Comparison of ENCODE assay signal across 21 cellular contexts in genomic region chr20:38177201-38177600, GRCh38. TPM values are rescaled to one million over a fixed set of nuclear protein-coding genes. Genes with fewer than 3 reads are reported as not detected.
DNase-seq lines count a peak whose midpoint lies in the region; ATAC-seq, FAIRE-seq and TF ChIP-seq lines count a peak whose summit lies in the region.
"Had no signal": no experiment of that assay in that cellular context is flagged by ENCODE, and none has a peak within 500 bp of the region (broad histone marks: within the 10 kb centered on the region; RNA-seq: fewer than 3 reads in every experiment).

No MANE protein-coding gene starts in this region.

- peak overlapping the region; percentile 2 for H3K27ac Mint-ChIP-seq in memory B cell
- no peak overlapping the region for H3K27ac Mint-ChIP-seq in immature natural killer cell
- H3K27ac Mint-ChIP-seq: B cell; CD4-positive, alpha-beta memory T cell; HFFc6 had no signal

- TF ChIP-seq RAD21 in HepG2 (CRISPR knock-in tag; IDR thresholded peaks at IDR 0.05): no peak

- H3K79me1 ChIP-seq in trophoblast cell (ENCODE audit: low read length): peaks cover 14% of the 10 kb centered on the region

- POLR2A ChIA-PET in HepG2 (lab: Yijun Ruan, JAX): no interaction called here

- TF ChIP-seq POLR2A in HepG2 (IDR thresholded peaks at IDR 0.05; ENCODE audit: insufficient read depth in 1 of 2, low read depth in 2 of 2, low read length in 2 of 2): no peak
- no peak for TF ChIP-seq POLR2A in right lobe of liver (IDR thresholded peaks at IDR 0.05)

- H3K4me1 Mint-ChIP-seq in memory B cell (no peaks in the 10 kb centered on the region), immature natural killer cell (no peaks in the 10 kb centered on the region)
- H3K4me1 Mint-ChIP-seq: CD4-positive, alpha-beta memory T cell had no signal

- H4K91ac ChIP-seq in trophoblast cell (ENCODE audit: low read depth, low read length): peak overlapping the region; percentile 11

- FAIRE-seq in HepG2 (lab: Jason Lieb, UNC): no peak
- FAIRE-seq: D721Med, G401.6, GM12891, H1, HTR-8/SVneo had no signal

- peaks cover 18% of the 10 kb centered on the region for H3K4me1 ChIP-seq in HepG2 (ENCODE audit: insufficient read depth, low read length)
- H3K4me1 ChIP-seq in right lobe of liver: no peaks in the 10 kb centered on the region
- H3K4me1 ChIP-seq in trophoblast cell (ENCODE audit: control insufficient read depth in 1 of 2, insufficient read depth in 2 of 2, low read length in 2 of 2): peaks cover 15 to 28% of the 10 kb centered on the region in 2 experiments
- H3K4me1 ChIP-seq: HAP-1 had no signal

- H2BK5ac ChIP-seq in trophoblast cell (ENCODE audit: low read depth, low read length, poor library complexity): no peak overlapping the region

- no peak overlapping the region for H2AFZ ChIP-seq in HepG2 (ENCODE audit: low read length)
- no peak overlapping the region for H2AFZ ChIP-seq in trophoblast cell (ENCODE audit: insufficient read depth, low read length, poor library complexity)

- H3K27me3 Mint-ChIP-seq in memory B cell: peaks cover 12% of the 10 kb centered on the region
- peaks cover 2 to 9% (median 2%) of the 10 kb centered on the region in 3 donors for H3K27me3 Mint-ChIP-seq in immature natural killer cell (ENCODE audit: low read depth in 3 of 3)

- no peaks in the 10 kb centered on the region for H3K36me3 Mint-ChIP-seq in memory B cell
- H3K36me3 Mint-ChIP-seq in immature natural killer cell: no peaks in the 10 kb centered on the region
- H3K36me3 Mint-ChIP-seq: CD4-positive, alpha-beta memory T cell had no signal

- intact Hi-C loops in HepG2 (cut with micrococcal nuclease; ENCODE audit: unreplicated experiment): no loop called here
- intact Hi-C loops in right lobe of liver (cut with DNase I): loop anchor here in 1 of 2 donors (5.0 kb wide), 1 partner anchor 40 kb away; no protein-coding TSS in a partner anchor

- no peak overlapping the region for H4K12ac ChIP-seq in trophoblast cell (ENCODE audit: low read depth, low read length)

- H3K18ac ChIP-seq in trophoblast cell (ENCODE audit: low read length): no peak overlapping the region

- no peaks in the 10 kb centered on the region for H4K20me1 ChIP-seq in HepG2 (ENCODE audit: insufficient read depth, low read length)

- no peak overlapping the region for H3K4me3 Mint-ChIP-seq in memory B cell
- H3K4me3 Mint-ChIP-seq in immature natural killer cell: no peak overlapping the region
- H3K4me3 Mint-ChIP-seq: B cell; CD4-positive, alpha-beta memory T cell; HFFc6 had no signal

- TF ChIP-seq EP300 in HepG2 (IDR thresholded peaks at IDR 0.05; ENCODE audit: low read depth in 2 of 2, low read length in 2 of 2): no peak
- no peak for TF ChIP-seq EP300 in HepG2 (CRISPR knock-in tag; IDR thresholded peaks at IDR 0.05; ENCODE audit: borderline replicate concordance)

- TF ChIP-seq CTCF in HepG2 (CRISPR knock-in tag; IDR thresholded peaks at IDR 0.05) (no peak), right lobe of liver (IDR thresholded peaks at IDR 0.05) (no peak), omental fat pad (IDR thresholded peaks at IDR 0.05) (no peak)

- no peak for ATAC-seq in HepG2
- ATAC-seq in right lobe of liver: no peak
- ATAC-seq in memory B cell (ENCODE audit: low read depth): no peak
- ATAC-seq in omental fat pad (ENCODE audit: low FRiP score): no peak
- ATAC-seq in GM19452 (IDR thresholded peaks at IDR 0.05; ENCODE audit: unreplicated experiment): no peak

- CTCF ChIA-PET in HepG2 (lab: Yijun Ruan, JAX; ENCODE audit: low intra/inter-chr PET ratio, low total read pairs): no interaction called here

- no peaks in the 10 kb centered on the region for H3K9me3 ChIP-seq in HepG2 (ENCODE audit: low read length)
- no peaks in the 10 kb centered on the region for H3K9me3 ChIP-seq in right lobe of liver
- no peaks in the 10 kb centered on the region for H3K9me3 ChIP-seq in trophoblast cell (ENCODE audit: insufficient read depth, low read depth, low read length)
- H3K9me3 ChIP-seq: HAP-1 had no signal

- DNase-seq in HepG2 (ENCODE audit: low spot score): no peak
- no peak for DNase-seq in right lobe of liver
- no peak for DNase-seq in memory B cell (ENCODE audit: low spot score in 2 of 2)
- DNase-seq in trophoblast cell: no peak
- DNase-seq in omental fat pad (ENCODE audit: low spot score): no peak
- no peak for DNase-seq in immature natural killer cell
- DNase-seq: CD4-positive, alpha-beta memory T cell; COR-L47; DMS153; DMS79 treated with DMSO at 0.1 percent for 48 hours; EL; HFFc6 had no signal

- H3K14ac ChIP-seq in trophoblast cell (ENCODE audit: low read length): no peak overlapping the region

- whole genome bisulfite sequencing in HepG2 (ENCODE audit: low lambda C conversion rate): 42% methylated on average over 9 of the region's 9 CpGs
- 69% methylated on average over 2 of the region's 9 CpGs for WGBS in right lobe of liver (ENCODE audit: insufficient coverage, low coverage, low lambda C conversion rate, missing lambda C conversion rate)
- WGBS in trophoblast cell (ENCODE audit: extremely low coverage, insufficient coverage, insufficient read length): no CpG with 5 or more reads among the region's 9 CpGs

- H3K9me3 Mint-ChIP-seq in memory B cell (no peaks in the 10 kb centered on the region), immature natural killer cell (no peaks in the 10 kb centered on the region)
- H3K9me3 Mint-ChIP-seq: HFFc6 had no signal

- H3K4me3 ChIP-seq in HepG2 (replicated peaks in 1 of 3; ENCODE audit: insufficient read depth in 1 of 3, low read depth in 2 of 3, low read length in 3 of 3) (no peak overlapping the region), right lobe of liver (no peak overlapping the region), trophoblast cell (ENCODE audit: low read depth, low read length) (no peak overlapping the region)
- H3K4me3 ChIP-seq: HAP-1 had no signal

- H3K23ac ChIP-seq in trophoblast cell (ENCODE audit: low read length): no peak overlapping the region

- H3K36me3 ChIP-seq in HepG2 (replicated peaks in 1 of 2; ENCODE audit: control insufficient read depth in 1 of 2, insufficient read depth in 2 of 2, low read length in 2 of 2): no peaks in the 10 kb centered on the region
- no peaks in the 10 kb centered on the region for H3K36me3 ChIP-seq in right lobe of liver
- no peaks in the 10 kb centered on the region for H3K36me3 ChIP-seq in trophoblast cell (ENCODE audit: control insufficient read depth in 1 of 2, insufficient read depth in 2 of 2, low read length in 2 of 2)
- H3K36me3 ChIP-seq: HAP-1 had no signal

- H3K27me3 ChIP-seq in HepG2 (ENCODE audit: control insufficient read depth in 1 of 2, insufficient read depth in 2 of 2, low read length in 2 of 2) (peaks cover 7 to 15% of the 10 kb centered on the region in 2 experiments; a peak in 3 of 5 replicates), right lobe of liver (no peaks in the 10 kb centered on the region), trophoblast cell (ENCODE audit: insufficient read depth, low read length) (no peaks in the 10 kb centered on the region)

- H3K79me2 ChIP-seq in HepG2 (ENCODE audit: insufficient read depth, low read length) (no peaks in the 10 kb centered on the region), trophoblast cell (ENCODE audit: control insufficient read depth, insufficient read depth, low read length, poor library complexity) (no peaks in the 10 kb centered on the region)

- H3K4ac ChIP-seq in trophoblast cell (ENCODE audit: low read depth, low read length): no peak overlapping the region

- no TSS peak for BruUV-seq in HepG2 (replicated peaks; lab: Mats Ljungman, UMichigan)

- H3K4me2 ChIP-seq in HepG2 (ENCODE audit: low read depth, low read length) (no peak overlapping the region), trophoblast cell (ENCODE audit: low read length) (no peak overlapping the region)

- peak overlapping the region; percentile 20 for H2AK5ac ChIP-seq in trophoblast cell (ENCODE audit: low read length)

- in situ Hi-C loops in HepG2 (cut with HindIII; ENCODE audit: extremely low pct_ligation_motif_present, low pct_unique_long_range_greater_than_20kb): no loop called here

- no peak overlapping the region for H4K8ac ChIP-seq in trophoblast cell (ENCODE audit: low read depth, low read length)

- H3K27ac ChIP-seq in HepG2 (ENCODE audit: extremely low read length, insufficient read depth, low read length) (no peak overlapping the region), right lobe of liver (no peak overlapping the region), trophoblast cell (ENCODE audit: low read depth, low read length) (no peak overlapping the region)
- H3K27ac ChIP-seq: C4-2B had no signal

- no peak overlapping the region for H3K9ac ChIP-seq in HepG2 (ENCODE audit: insufficient read depth, low read depth, low read length)
- no peak overlapping the region for H3K9ac ChIP-seq in trophoblast cell (ENCODE audit: low read length)

- peak overlapping the region; percentile 0 for H2BK12ac ChIP-seq in trophoblast cell (ENCODE audit: low read length)

- H2BK120ac ChIP-seq in trophoblast cell (ENCODE audit: insufficient read depth, low read length, poor library complexity): no peak overlapping the region

RNA-seq across cellular contexts. Expression of gene TGM2, which starts 12.1 kb away (rescaled TPM):
- total RNA-seq in HepG2 (2016; rRNA removed; fragmentation: Illumina TruSeq; extraction: Trizol): 4.2 and 4.5 TPM in 2 replicates
- 0.61 and 0.88 TPM in 2 replicates for total RNA-seq in HepG2 (2016; cell fraction: cytosol; rRNA removed; fragmentation: Illumina TruSeq; extraction: Trizol; ENCODE audit: low read depth)
- 3.3 and 4.3 TPM in 2 replicates for total RNA-seq in HepG2 (2016; cell fraction: insoluble cytoplasmic fraction; rRNA removed; fragmentation: Illumina TruSeq; extraction: Trizol)
- total RNA-seq in HepG2 (2016; cell fraction: membrane; rRNA removed; fragmentation: Illumina TruSeq; extraction: Trizol): 2.1 and 2.3 TPM in 2 replicates
- 4.3 and 4.5 TPM in 2 replicates for total RNA-seq in HepG2 (2016; cell fraction: nucleus; rRNA removed; fragmentation: Illumina TruSeq; extraction: Trizol)
- polyA plus RNA-seq in HepG2 (2011; rRNA removed): 46.4 and 52.3 TPM in 2 replicates
- polyA plus RNA-seq in HepG2 (2011; cell fraction: cytosol; rRNA removed): 39.7 and 45.8 TPM in 2 replicates
- 48.4 and 54.8 TPM in 2 replicates for polyA plus RNA-seq in HepG2 (2011; cell fraction: nucleus; rRNA removed)
- polyA plus RNA-seq in HepG2 (2012): 14.4 and 32.4 TPM in 2 replicates
- polyA plus RNA-seq in HepG2 (2016; cell fraction: cytosol; fragmentation: Illumina TruSeq; extraction: Trizol; ENCODE audit: low read depth): 1.5 and 1.8 TPM in 2 replicates
- polyA plus RNA-seq in HepG2 (2016; cell fraction: insoluble cytoplasmic fraction; fragmentation: Illumina TruSeq; extraction: Trizol; ENCODE audit: low read depth): 5.3 and 7.5 TPM in 2 replicates
- 2.5 TPM in 2 replicates for polyA plus RNA-seq in HepG2 (2016; cell fraction: membrane; fragmentation: Illumina TruSeq; extraction: Trizol; ENCODE audit: low read depth)
- 7.7 and 9.8 TPM in 2 replicates for polyA plus RNA-seq in HepG2 (2016; cell fraction: nucleus; fragmentation: Illumina TruSeq; extraction: Trizol; ENCODE audit: insufficient read depth, low read depth)
- polyA minus RNA-seq in HepG2 (2011; rRNA and poly(A)+ RNA removed; ENCODE audit: low replicate concordance): 39.1 and 112 TPM in 2 replicates
- polyA minus RNA-seq in HepG2 (2011; cell fraction: cytosol; rRNA and poly(A)+ RNA removed): 43.5 and 48.8 TPM in 2 replicates
- 26.7 and 32.2 TPM in 2 replicates for polyA minus RNA-seq in HepG2 (2011; cell fraction: nucleus; rRNA and poly(A)+ RNA removed)
- 100 to 1,000 TPM; 135 to 940 (median 474) TPM for total RNA-seq in right lobe of liver
- polyA plus RNA-seq in trophoblast cell (2013): 330 and 332 TPM in 2 replicates
- 100 to 1,000 TPM in 1 of 4 donors, 10 to 100 TPM in 3; 72.0 to 200 (median 73.4) TPM for total RNA-seq in omental fat pad
- polyA plus RNA-seq in immature natural killer cell: not detected

Comparison
In these comparisons a context has a peak if more than half of its experiments do, and no peak if none do; other contexts are left out.
1. RNA of gene TGM2, which starts 12.1 kb away (total RNA-seq): 135 to 940 TPM in right lobe of liver and 72.0 to 200 TPM in omental fat pad; 0.61 to 4.5 TPM in HepG2; every median in the first group is over 10 times any median in the second.